In the genomic region with DNA sequence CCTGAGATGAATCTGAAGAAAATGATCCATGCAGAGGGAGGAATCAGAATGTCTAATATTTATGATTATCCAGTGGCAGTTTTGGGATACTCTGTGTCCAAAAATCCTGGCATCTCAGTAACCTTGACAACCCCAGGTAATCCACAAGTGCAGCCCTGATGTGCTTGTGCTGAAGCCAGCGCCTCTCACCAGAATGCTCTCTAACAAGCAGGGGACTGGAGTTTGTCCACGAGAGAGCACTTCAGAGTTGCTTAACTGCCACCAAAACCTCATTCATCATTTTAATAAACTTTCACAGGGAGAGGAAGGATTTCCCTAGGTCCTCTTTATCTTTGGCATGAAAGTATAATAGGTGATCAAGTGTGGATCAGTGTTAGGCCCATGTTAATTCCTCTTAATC, we compare ENCODE assay signal across 27 cellular contexts.
"Had no signal": no experiment of that assay in that cellular context is flagged by ENCODE, and none has a peak within 500 bp of the region (broad histone marks: within the 10 kb centered on the region; RNA-seq: fewer than 3 reads in every experiment).

No MANE protein-coding gene starts in this region.

- H3K4me3 ChIP-seq: cardiac muscle cell, K562, SK-N-MC had no signal

- H3K27ac ChIP-seq: brain microvascular endothelial cell, cardiac muscle cell, SK-N-MC had no signal

- H3K36me3 ChIP-seq: brain microvascular endothelial cell, cardiac muscle cell had no signal

- ATAC-seq: activated T-helper 17 cell treated with anti-CD3 and anti-CD28 coated beads, Interleukin-2, amount 50 U/mL, for 72 hours; K562; Panc1; Right ventricle myocardium inferior; T-cell had no signal

- DNase-seq: activated CD4-positive, alpha-beta memory T cell treated with anti-CD3 and anti-CD28 coated beads, Interleukin-2, amount 10 ng/mL, durations not matched to agents 7 days and 5 days; activated CD4-positive, alpha-beta T cell treated with anti-CD3 and anti-CD28 coated beads, Interleukin-2, amount 50 U/mL, for 1 hour; activated CD4-positive, CD25-positive, alpha-beta regulatory T cell; activated gamma-delta T cell; activated naive CD4-positive, alpha-beta T cell treated with anti-CD3 and anti-CD28 coated beads for 36 hours; activated T-cell treated with anti-CD3 and anti-CD28 coated beads for 4 hours; activated T-cell treated with anti-CD3 and anti-CD28 coated beads, Interleukin-2, amount 50 U/mL, for 48 hours; brain microvascular endothelial cell; Karpas-422; MM.1S; NCI-H1105 treated with DMSO at 0.1 percent for 48 hours; NCI-H2029 treated with DMSO at 0.1 percent for 48 hours; NCI-H2171; NCI-H226; NCI-H510A; NCI-H748 treated with DMSO at 0.1 percent for 48 hours; OCI-M1; RPMI8226; T-cell; T-helper 2 cell; T1000 had no signal

- H3K27me3 ChIP-seq: brain microvascular endothelial cell, cardiac muscle cell had no signal
